ENCODE assay signal across 9 cellular contexts in genomic region chr11:120706257-120706656, GRCh38.
"Had no signal": no experiment of that assay in that cellular context is flagged by ENCODE, and none has a peak within 500 bp of the region (broad histone marks: within the 10 kb centered on the region; RNA-seq: fewer than 3 reads in every experiment).

No MANE protein-coding gene starts in this region.

- DNase-seq: H9, HCEC 1CT, KBM-7 had no signal

- H3K27me3 Mint-ChIP-seq: IgD-negative memory B cell had no signal

- FAIRE-seq: H1, H54, HepG2 had no signal

- H3K36me3 Mint-ChIP-seq: IgD-negative memory B cell had no signal

- H3K4me3 Mint-ChIP-seq: GM23338, H9, IgD-negative memory B cell had no signal

- H3K27ac Mint-ChIP-seq: GM23338, IgD-negative memory B cell had no signal

- ATAC-seq: GM23338, HepG2 had no signal

- H3K4me3 ChIP-seq: GM23338 had no signal

- H3K27ac ChIP-seq: HL-60 had no signal
